14 cellular contexts compared by ENCODE assay signal in genomic region chr4:94256833-94257232, GRCh38. TPM values are rescaled to one million over a fixed set of nuclear protein-coding genes. Genes with fewer than 3 reads are reported as not detected.
A peak's percentile ranks its signal among the peaks of the same experiment; 100 is the strongest.
DNase-seq lines count a peak whose midpoint lies in the region; TF ChIP-seq lines count a peak whose summit lies in the region.
"Had no signal": no experiment of that assay in that cellular context is flagged by ENCODE, and none has a peak within 500 bp of the region (broad histone marks: within the 10 kb centered on the region; RNA-seq: fewer than 3 reads in every experiment).

No MANE protein-coding gene starts in this region.

- H3K4me3 ChIP-seq in AG10803 (ENCODE audit: low read length) (no peak overlapping the region), fibroblast of pulmonary artery (replicated peaks; ENCODE audit: low read depth, low read length) (no peak overlapping the region)

- DNase-seq in AG10803 (ENCODE audit: low read depth) (no peak), GM13977 (ENCODE audit: low spot score) (no peak), RPMI7951 (ENCODE audit: low read depth) (peak; percentile 2), fibroblast of pulmonary artery (ENCODE audit: low read depth) (peak; percentile 19), COR-L47 (lab: John Stamatoyannopoulos, UW) (no peak), activated gamma-delta T cell treated with Interleukin-2 at 50 U/mL for 16 hours (no peak), NCI-H1092 treated with DMSO at 0.1 percent for 48 hours (lab: John Stamatoyannopoulos, UW) (no peak)
- DNase-seq in activated naive CD4-positive, alpha-beta T cell treated with Interleukin-2 at 50 U/mL for 16 hours: no peak
- DNase-seq: activated T-cell treated with anti-CD3 and anti-CD28 coated beads, Interleukin-2, amount 50 U/mL, for 24 hours; EL; head of caudate nucleus; NCI-H526; stimulated activated CD4-positive, alpha-beta T cell treated with anti-CD3 and anti-CD28 coated beads, Interleukin-12 subunit alpha, Interleukin-12 subunit beta, amount 100 ng/mL, for 4 hours; stimulated activated naive CD4-positive, alpha-beta T cell had no signal

- TF ChIP-seq CTCF in AG10803 (conservative IDR thresholded peaks at IDR 0.05; ENCODE audit: low read length) (peak; percentile 30), GM13977 (IDR thresholded peaks at IDR 0.05; ENCODE audit: extremely low read depth, insufficient read depth, missing control alignments) (peak; percentile 40), fibroblast of pulmonary artery (IDR thresholded peaks at IDR 0.05; ENCODE audit: low read length, missing control alignments) (peak; percentile 34)

- in situ Hi-C loops in GM13977 (cut with MboI; ENCODE audit: low pct_unique_long_range_greater_than_20kb, low sequenced_read_pairs, unreplicated experiment): no loop called here

RNA-seq across cellular contexts. Expression of gene SMARCAD1, which starts 49.2 kb away (rescaled TPM):
- total RNA-seq in RPMI7951 (2014; rRNA removed; shearing (Covaris generic)): 24.9 and 30.8 TPM in 2 replicates

Comparison
In these comparisons a context has a peak if more than half of its experiments do, and no peak if none do; other contexts are left out.
1. DNase-seq: peak in RPMI7951 (single experiment) and fibroblast of pulmonary artery (single experiment); none in AG10803 (single experiment), GM13977 (single experiment), COR-L47 (single experiment), activated gamma-delta T cell treated with Interleukin-2 at 50 U/mL for 16 hours (single experiment), NCI-H1092 treated with DMSO at 0.1 percent for 48 hours (single experiment) and activated naive CD4-positive, alpha-beta T cell treated with Interleukin-2 at 50 U/mL for 16 hours (single experiment).
2. Peak in every context shown above with its lines, with median percentiles within 50 percentile points of each other: CTCF ChIP-seq.